11 cellular contexts compared by ENCODE assay signal in genomic region chr7:151472644-151473380, GRCh38. TPM values are rescaled to one million over a fixed set of nuclear protein-coding genes. Genes with fewer than 3 reads are reported as not detected.
DNase-seq lines count a peak whose midpoint lies in the region; ATAC-seq and TF ChIP-seq lines count a peak whose summit lies in the region.
"Had no signal": no experiment of that assay in that cellular context is flagged by ENCODE, and none has a peak within 500 bp of the region (broad histone marks: within the 10 kb centered on the region; RNA-seq: fewer than 3 reads in every experiment).

No MANE protein-coding gene starts in this region.

- H3K27me3 Mint-ChIP-seq in activated CD4-positive, alpha-beta T cell treated with anti-CD3 and anti-CD28 coated beads for 36 hours = no peaks in the 10 kb centered on the region
- H3K27me3 Mint-ChIP-seq in activated CD4-positive, alpha-beta memory T cell treated with anti-CD3 and anti-CD28 coated beads for 36 hours = no peaks in the 10 kb centered on the region
- H3K27me3 Mint-ChIP-seq: dendritic cell treated with granulocyte-macrophage colony-stimulating factor and Interleukin-4, amounts not matched to agents 40 ng/mL and 50 ng/mL, for 4 days had no signal

- peak overlapping the region; percentile 68 for H3K27ac ChIP-seq in neutrophil

- no peak for ATAC-seq in activated CD4-positive, alpha-beta T cell treated with anti-CD3 and anti-CD28 coated beads for 36 hours
- peak; percentile 50 for ATAC-seq in HG02798 (IDR thresholded peaks at IDR 0.05; ENCODE audit: poor library complexity, unreplicated experiment)

- in situ Hi-C loops in G401 (cut with HindIII; ENCODE audit: low sequenced_read_pairs) = no loop called here

- peaks cover 26% of the 10 kb centered on the region for H3K36me3 ChIP-seq in neutrophil

- DNase-seq in activated CD4-positive, alpha-beta T cell treated with anti-CD3 and anti-CD28 coated beads for 36 hours = no peak
- no peak for DNase-seq in activated CD4-positive, alpha-beta T cell treated with anti-CD3 and anti-CD28 coated beads, Interleukin-2, amount 50 U/mL, for 4 hours
- no peak for DNase-seq in activated CD4-positive, alpha-beta memory T cell treated with anti-CD3 and anti-CD28 coated beads for 36 hours
- DNase-seq in G401 (ENCODE audit: low spot score) (no peak), NCI-H510A treated with DMSO at 0.1 percent for 48 hours (lab: John Stamatoyannopoulos, UW) (no peak)
- no peak for DNase-seq in activated effector memory CD4-positive, alpha-beta T cell treated with Interleukin-2 at 50 U/mL for 16 hours
- DNase-seq: stimulated activated CD8-positive, alpha-beta memory T cell treated with anti-CD3 and anti-CD28 coated beads, Interleukin-4, amount 100 ng/mL, for 48 hours had no signal

- intact Hi-C loops in activated CD4-positive, alpha-beta T cell treated with anti-CD3 and anti-CD28 coated beads for 36 hours (cut with DNase I, micrococcal nuclease) = loop anchor here (2.0 to 5.0 kb wide), 2 partner anchors 44 to 58 kb away; partner anchors contain the start of gene RHEB (in 1 of the 2)
- intact Hi-C loops in activated CD4-positive, alpha-beta memory T cell treated with anti-CD3 and anti-CD28 coated beads for 36 hours (cut with micrococcal nuclease) = loop anchor here (5.0 kb wide), 2 partner anchors 44 to 284 kb away; partner anchors contain the start of gene RHEB

- H3K36me3 Mint-ChIP-seq in activated CD4-positive, alpha-beta T cell treated with anti-CD3 and anti-CD28 coated beads for 36 hours (ENCODE audit: low read depth) = peaks cover 65% of the 10 kb centered on the region
- peaks cover 68% of the 10 kb centered on the region for H3K36me3 Mint-ChIP-seq in activated CD4-positive, alpha-beta memory T cell treated with anti-CD3 and anti-CD28 coated beads for 36 hours

- no peak for TF ChIP-seq CTCF in neutrophil (IDR thresholded peaks at IDR 0.05)

- no peaks in the 10 kb centered on the region for H3K27me3 ChIP-seq in neutrophil

- no peaks in the 10 kb centered on the region for H3K9me3 ChIP-seq in neutrophil

- no peak overlapping the region for H3K4me3 ChIP-seq in neutrophil (ENCODE audit: low read depth in 1 of 2, low read length in 1 of 2)

- no peaks in the 10 kb centered on the region for H3K9me3 Mint-ChIP-seq in activated CD4-positive, alpha-beta T cell treated with anti-CD3 and anti-CD28 coated beads for 36 hours (ENCODE audit: low read depth)
- no peaks in the 10 kb centered on the region for H3K9me3 Mint-ChIP-seq in activated CD4-positive, alpha-beta memory T cell treated with anti-CD3 and anti-CD28 coated beads for 36 hours
- H3K9me3 Mint-ChIP-seq: dendritic cell treated with granulocyte-macrophage colony-stimulating factor and Interleukin-4, amounts not matched to agents 40 ng/mL and 50 ng/mL, for 4 days had no signal

- peaks cover 44% of the 10 kb centered on the region for H3K4me1 Mint-ChIP-seq in activated CD4-positive, alpha-beta T cell treated with anti-CD3 and anti-CD28 coated beads for 36 hours
- H3K4me1 Mint-ChIP-seq in activated CD4-positive, alpha-beta memory T cell treated with anti-CD3 and anti-CD28 coated beads for 36 hours (ENCODE audit: low read depth) = peaks cover 48% of the 10 kb centered on the region

- H3K4me3 Mint-ChIP-seq in activated CD4-positive, alpha-beta T cell treated with anti-CD3 and anti-CD28 coated beads for 36 hours = no peak overlapping the region
- no peak overlapping the region for H3K4me3 Mint-ChIP-seq in activated CD4-positive, alpha-beta memory T cell treated with anti-CD3 and anti-CD28 coated beads for 36 hours
- H3K4me3 Mint-ChIP-seq: dendritic cell treated with granulocyte-macrophage colony-stimulating factor and Interleukin-4, amounts not matched to agents 40 ng/mL and 50 ng/mL, for 4 days had no signal

- peaks cover 29 to 31% of the 10 kb centered on the region in 2 experiments for H3K4me1 ChIP-seq in neutrophil (ENCODE audit: control insufficient read depth in 1 of 2, insufficient read depth in 1 of 2, low read depth in 1 of 2, low read length in 1 of 2)

- CTCF ChIA-PET in activated CD4-positive, alpha-beta T cell treated with anti-CD3 and anti-CD28 coated beads for 36 hours (lab: Charles Lee) = interaction anchor here (0.6 to 1.6 kb wide), 3 partner anchors 12 to 37 kb away, joined by 3 to 5 read pairs (median 3); no protein-coding TSS in a partner anchor
- CTCF ChIA-PET in activated CD4-positive, alpha-beta memory T cell treated with anti-CD3 and anti-CD28 coated beads for 36 hours (lab: Charles Lee) = interaction anchor here (1.3 kb wide), 1 partner anchor 24 kb away, joined by 4 read pairs; no protein-coding TSS in a partner anchor

- POLR2A ChIA-PET in activated CD4-positive, alpha-beta T cell treated with anti-CD3 and anti-CD28 coated beads for 36 hours (lab: Charles Lee) = no interaction called here
- POLR2A ChIA-PET in activated CD4-positive, alpha-beta memory T cell treated with anti-CD3 and anti-CD28 coated beads for 36 hours (lab: Charles Lee) = no interaction called here

- peak overlapping the region; percentile 53 for H3K27ac Mint-ChIP-seq in activated CD4-positive, alpha-beta T cell treated with anti-CD3 and anti-CD28 coated beads for 36 hours
- peak overlapping the region; percentile 67 for H3K27ac Mint-ChIP-seq in activated CD4-positive, alpha-beta memory T cell treated with anti-CD3 and anti-CD28 coated beads for 36 hours
- H3K27ac Mint-ChIP-seq: dendritic cell treated with granulocyte-macrophage colony-stimulating factor and Interleukin-4, amounts not matched to agents 40 ng/mL and 50 ng/mL, for 4 days had no signal

RNA-seq across cellular contexts. Expression of gene CRYGN, which starts 32.9 kb away (rescaled TPM):
- total RNA-seq in activated CD4-positive, alpha-beta T cell treated with anti-CD3 and anti-CD28 coated beads for 36 hours = under 1 TPM in 1 of 2 experiments, not detected in 1; 0.11 TPM
- under 1 TPM in 1 of 2 experiments, not detected in 1; 0.21 TPM for total RNA-seq in activated CD4-positive, alpha-beta memory T cell treated with anti-CD3 and anti-CD28 coated beads for 36 hours
- not detected in 2 replicates for total RNA-seq in G401 (2014; rRNA removed; shearing (Covaris generic))
- total RNA-seq: mononuclear cell had no signal

RNA-seq across cellular contexts. Expression of gene RHEB, which starts 46.9 kb away (rescaled TPM):
- 10 to 100 TPM; 42.8 to 43.0 TPM for total RNA-seq in activated CD4-positive, alpha-beta T cell treated with anti-CD3 and anti-CD28 coated beads for 36 hours
- 10 to 100 TPM; 62.0 to 64.6 TPM for total RNA-seq in activated CD4-positive, alpha-beta memory T cell treated with anti-CD3 and anti-CD28 coated beads for 36 hours
- total RNA-seq in G401 (2014; rRNA removed; shearing (Covaris generic)) = 127 and 156 TPM in 2 replicates
